Comparison of ENCODE assay signal across 1 cellular context in genomic region chr5:168177831-168178450, GRCh38.
TF ChIP-seq lines count a peak whose summit lies in the region.

No MANE protein-coding gene starts in this region.

TF ChIP-seq in GM12878, 131 proteins besides CTCF, POLR2A, EP300 and RAD21 (continued from another document):
- TF ChIP-seq ZBTB4 (CRISPR knock-in tag; IDR thresholded peaks at IDR 0.05) (no peak), SP1 (IDR thresholded peaks at IDR 0.05; ENCODE audit: low read depth, low read length) (no peak)
